28 cellular contexts compared by ENCODE assay signal in the genomic region with DNA sequence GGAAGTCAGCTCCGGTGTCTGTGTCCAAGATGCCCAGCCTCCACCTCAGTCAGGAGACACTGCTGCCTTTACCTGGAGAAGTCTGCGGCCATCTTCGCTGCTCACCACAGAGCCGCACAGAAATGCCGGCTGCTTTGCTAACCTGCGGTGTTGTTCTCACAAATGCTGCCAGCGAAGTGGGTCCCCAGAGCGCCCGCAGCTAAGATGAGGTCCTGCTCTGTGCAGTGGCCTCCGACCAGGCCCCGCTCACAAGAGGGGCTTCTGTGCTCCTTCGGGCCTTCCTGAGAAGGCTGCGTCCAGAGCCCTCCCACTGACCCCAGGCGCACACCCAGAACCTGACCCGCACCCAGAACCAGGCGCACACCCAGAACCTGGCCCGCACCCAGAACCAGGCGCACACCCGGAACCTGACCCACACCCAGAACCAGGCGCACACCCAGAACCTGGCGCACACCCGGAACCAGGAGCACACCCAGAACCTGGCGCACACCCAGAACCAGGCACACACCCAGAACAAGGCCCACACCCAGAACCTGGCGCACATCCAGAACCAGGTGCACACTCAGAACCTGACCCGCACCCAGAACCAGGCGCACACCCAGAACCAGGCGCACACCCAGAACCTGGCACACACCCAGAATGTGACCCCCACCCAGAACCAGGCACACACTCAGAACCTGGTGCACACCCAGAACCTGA.
"Had no signal": no experiment of that assay in that cellular context is flagged by ENCODE, and none has a peak within 500 bp of the region (broad histone marks: within the 10 kb centered on the region; RNA-seq: fewer than 3 reads in every experiment).

No MANE protein-coding gene starts in this region.

- H3K9me3 ChIP-seq: ascending aorta, SJSA1 had no signal

- FAIRE-seq: TTC549 had no signal

- H3K27me3 ChIP-seq: ascending aorta, SJSA1 had no signal

- H3K27ac ChIP-seq: ascending aorta, SJSA1 had no signal

- ATAC-seq: activated CD8-positive, alpha-beta memory T cell treated with anti-CD3 and anti-CD28 coated beads, Interleukin-2, amount 10 ng/mL, durations not matched to agents 7 days and 5 days; activated naive CD4-positive, alpha-beta T cell treated with anti-CD3 and anti-CD28 coated beads, Interleukin-2, amount 50 U/mL, for 72 hours; activated naive CD8-positive, alpha-beta T cell treated with anti-CD3 and anti-CD28 coated beads, Interleukin-2, amount 50 U/mL, for 24 hours; Panc1 had no signal

- H3K4me3 ChIP-seq: ascending aorta, SJSA1 had no signal

- DNase-seq: activated B cell treated with CpG ODN at 0.5 μM for 24 hours; activated CD4-positive, alpha-beta T cell treated with anti-CD3 and anti-CD28 coated beads for 1 hour; activated CD4-positive, alpha-beta T cell treated with anti-CD3 and anti-CD28 coated beads, Interleukin-2, amount 10 ng/mL, durations not matched to agents 24 days and 14 days; activated CD4-positive, alpha-beta T cell treated with anti-CD3 and anti-CD28 coated beads, Interleukin-2, amount 50 U/mL, for 48 hours; activated CD8-positive, alpha-beta memory T cell treated with anti-CD3 and anti-CD28 coated beads, Interleukin-2, amount 10 ng/mL, durations not matched to agents 7 days and 5 days; activated effector memory CD4-positive, alpha-beta T cell treated with anti-CD3 and anti-CD28 coated beads, Interleukin-2, amount 50 U/mL, for 16 hours; activated naive CD4-positive, alpha-beta T cell treated with Interleukin-2 at 50 U/mL for 16 hours; activated naive CD8-positive, alpha-beta T cell treated with anti-CD3 and anti-CD28 coated beads, Interleukin-2, amount 50 U/mL, for 24 hours; activated T-cell treated with anti-CD3 and anti-CD28 coated beads, Interleukin-2, amount 50 U/mL, for 24 hours; amniotic stem cell; Kasumi-1; NCI-H1048; NCI-H146; NCI-H187 treated with DMSO at 0.1 percent for 48 hours; NCI-H2171; NCI-H2227 treated with DMSO at 0.1 percent for 48 hours; NCI-H526; NCI-H774; OCI-M1; RPMI8226; SHP77; T-helper 2 cell; T1000 had no signal

- H3K4me1 ChIP-seq: ascending aorta, SJSA1 had no signal

- H3K36me3 ChIP-seq: ascending aorta had no signal
